ENCODE assay signal across 1 cellular context in the genomic region with DNA sequence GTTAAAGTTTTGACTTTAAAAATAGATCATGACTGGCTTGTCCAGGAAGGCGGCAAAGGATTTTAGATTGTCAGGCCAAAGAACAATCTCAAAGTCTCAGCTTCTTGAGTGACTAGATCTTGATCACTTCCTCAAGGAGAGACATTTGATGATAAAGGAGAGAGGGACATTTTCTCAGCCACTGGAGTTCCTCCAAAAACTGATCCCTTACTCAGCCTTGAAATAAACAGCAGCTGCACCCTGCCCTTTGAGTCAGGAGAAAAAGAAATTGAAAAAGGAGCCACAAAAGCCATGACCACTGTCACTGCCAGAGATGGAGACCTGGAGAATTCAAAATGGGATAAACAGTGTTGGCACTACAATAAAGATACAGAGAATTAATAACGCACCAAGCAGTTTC.
TF ChIP-seq lines count a peak whose summit lies in the region.

No MANE protein-coding gene starts in this region.

TF ChIP-seq in HEK293T, 16 proteins besides CTCF, POLR2A, EP300 and RAD21 (continued from another document):
- TF ChIP-seq HDGF (IDR thresholded peaks at IDR 0.05; ENCODE audit: borderline replicate concordance), result no peak
- no peak for TF ChIP-seq TARDBP (IDR thresholded peaks at IDR 0.05)
- no peak for TF ChIP-seq FOXK2 (IDR thresholded peaks at IDR 0.05)
- TF ChIP-seq FOXA1 (IDR thresholded peaks at IDR 0.05), result no peak
- no peak for TF ChIP-seq LEF1 (IDR thresholded peaks at IDR 0.05; ENCODE audit: borderline replicate concordance)
- no peak for TF ChIP-seq BHLHE40 (IDR thresholded peaks at IDR 0.05; ENCODE audit: borderline replicate concordance)
- no peak for TF ChIP-seq ZNF384 (IDR thresholded peaks at IDR 0.05)
